1 cellular context compared by ENCODE assay signal in genomic region chr2:174395284-174395968, GRCh38.
TF ChIP-seq lines count a peak whose summit lies in the region.

TSS of gene SCRN3 (plus strand) at chr2:174395730. CDS start at chr2:174398284, 2,554 bp downstream.

TF ChIP-seq in WTC11, 78 proteins besides CTCF, POLR2A, EP300 and RAD21 (continued from another document):
- TF ChIP-seq FOXP4 (CRISPR knock-in tag; IDR thresholded peaks at IDR 0.05) (peak; percentile 29; the same call in 1 of the 2 replicates), CDX4 (CRISPR knock-in tag; IDR thresholded peaks at IDR 0.05; ENCODE audit: borderline replicate concordance) (no peak)
